Comparison of ENCODE assay signal across 18 cellular contexts in genomic region chr10:119302591-119303253, GRCh38.
DNase-seq lines count a peak whose midpoint lies in the region; ATAC-seq, FAIRE-seq and TF ChIP-seq lines count a peak whose summit lies in the region.
"Had no signal": no experiment of that assay in that cellular context is flagged by ENCODE, and none has a peak within 500 bp of the region (broad histone marks: within the 10 kb centered on the region; RNA-seq: fewer than 3 reads in every experiment).

No MANE protein-coding gene starts in this region.

- no peaks in the 10 kb centered on the region for H3K36me3 ChIP-seq in CD8-positive, alpha-beta T cell (ENCODE audit: insufficient read depth, low read length)
- H3K36me3 ChIP-seq: WERI-Rb-1 had no signal

- TF ChIP-seq CTCF in A549 (IDR thresholded peaks at IDR 0.05) (no peak), GM10248 (IDR thresholded peaks at IDR 0.05; ENCODE audit: control extremely low read depth, extremely low read depth, low read depth, missing control alignments) (no peak)
- no peak for TF ChIP-seq CTCF in CD8-positive, alpha-beta T cell (IDR thresholded peaks at IDR 0.05)

- no peaks in the 10 kb centered on the region for H3K27me3 Mint-ChIP-seq in CD8-positive, alpha-beta T cell (ENCODE audit: low read depth)
- no peaks in the 10 kb centered on the region for H3K27me3 Mint-ChIP-seq in activated T-helper 2 cell treated with anti-CD3 and anti-CD28 coated beads, Interferon-gamma antibody, Interleukin-2, Interleukin-4, amounts not matched to agents 10 μg/mL and 5 μg/mL and 100 μg/mL, durations not matched to agents 14 hours and 24 hours and 36 hours (ENCODE audit: low read depth)
- H3K27me3 Mint-ChIP-seq in naive thymus-derived CD8-positive, alpha-beta T cell: no peaks in the 10 kb centered on the region

- TF ChIP-seq RAD21 in A549 (conservative IDR thresholded peaks at IDR 0.05 in 1 of 2, IDR thresholded peaks at IDR 0.05 in 1 of 2): no peak

- ATAC-seq in A549 (no peak), GM21825 (IDR thresholded peaks at IDR 0.05; ENCODE audit: unreplicated experiment) (no peak), HG03139 (IDR thresholded peaks at IDR 0.05; ENCODE audit: unreplicated experiment) (no peak), HG03521 (IDR thresholded peaks at IDR 0.05; ENCODE audit: unreplicated experiment) (no peak)
- no peak for ATAC-seq in CD8-positive, alpha-beta T cell
- ATAC-seq in naive thymus-derived CD8-positive, alpha-beta T cell: no peak

- no peak overlapping the region for H3K4me2 ChIP-seq in A549

- TF ChIP-seq POLR2A in A549 (IDR thresholded peaks at IDR 0.05; ENCODE audit: low read length): no peak

- no peak for DNase-seq in A549 (ENCODE audit: low read depth in 1 of 2, low spot score in 1 of 2)
- DNase-seq in CD8-positive, alpha-beta T cell: no peak
- DNase-seq in activated T-helper 2 cell treated with anti-CD3 and anti-CD28 coated beads, Interferon-gamma antibody, Interleukin-2, Interleukin-4, amounts not matched to agents 10 μg/mL and 5 μg/mL and 100 μg/mL, durations not matched to agents 14 hours and 24 hours and 36 hours (ENCODE audit: low spot score): no peak
- peak in 1 of 10 donors; percentile 40 for DNase-seq in naive thymus-derived CD8-positive, alpha-beta T cell
- DNase-seq in GM10248 (ENCODE audit: extremely low spot score): no peak
- DNase-seq: activated gamma-delta T cell; islet precursor cell; NCI-H1092 treated with DMSO at 0.1 percent for 48 hours; NCI-H526 treated with DMSO at 0.1 percent for 48 hours; SIG-M5; stimulated activated CD8-positive, alpha-beta memory T cell treated with anti-CD3 and anti-CD28 coated beads, Interleukin-4, amount 100 ng/mL, for 48 hours; WERI-Rb-1 had no signal

- peaks cover 62% of the 10 kb centered on the region for H3K4me1 ChIP-seq in A549
- H3K4me1 ChIP-seq in CD8-positive, alpha-beta T cell (ENCODE audit: insufficient read depth, low read length): peaks cover 74% of the 10 kb centered on the region

- H3K4me3 ChIP-seq in A549: no peak overlapping the region
- H3K4me3 ChIP-seq in CD8-positive, alpha-beta T cell (ENCODE audit: low read depth, low read length): no peak overlapping the region

- no peak for FAIRE-seq in A549 (lab: Jason Lieb, UNC)
- FAIRE-seq: colon had no signal

- no peaks in the 10 kb centered on the region for H3K27me3 ChIP-seq in CD8-positive, alpha-beta T cell (ENCODE audit: insufficient read depth, low read length)

- H3K9me3 Mint-ChIP-seq in CD8-positive, alpha-beta T cell: no peaks in the 10 kb centered on the region
- H3K9me3 Mint-ChIP-seq in activated T-helper 2 cell treated with anti-CD3 and anti-CD28 coated beads, Interferon-gamma antibody, Interleukin-2, Interleukin-4, amounts not matched to agents 10 μg/mL and 5 μg/mL and 100 μg/mL, durations not matched to agents 14 hours and 24 hours and 36 hours: peaks cover 3% of the 10 kb centered on the region
- peaks cover 0 to 3% (median under 1%) of the 10 kb centered on the region in 9 donors for H3K9me3 Mint-ChIP-seq in naive thymus-derived CD8-positive, alpha-beta T cell
- H3K9me3 Mint-ChIP-seq: neural crest cell had no signal

- no peaks in the 10 kb centered on the region for H3K9me3 ChIP-seq in A549
- H3K9me3 ChIP-seq in CD8-positive, alpha-beta T cell (ENCODE audit: low read length): no peaks in the 10 kb centered on the region

- 86% methylated on average over 12 of the region's 12 CpGs for WGBS in A549 (ENCODE audit: missing lambda C conversion rate)

- peak overlapping the region; percentile 93 for H3K27ac Mint-ChIP-seq in CD8-positive, alpha-beta T cell
- H3K27ac Mint-ChIP-seq in activated T-helper 2 cell treated with anti-CD3 and anti-CD28 coated beads, Interferon-gamma antibody, Interleukin-2, Interleukin-4, amounts not matched to agents 10 μg/mL and 5 μg/mL and 100 μg/mL, durations not matched to agents 14 hours and 24 hours and 36 hours: peak overlapping the region; percentile 99
- peak overlapping the region; percentile 89 to 98 (median 96) for H3K27ac Mint-ChIP-seq in naive thymus-derived CD8-positive, alpha-beta T cell

- TF ChIP-seq EP300 in A549 (IDR thresholded peaks at IDR 0.05): no peak

- H3K4me1 Mint-ChIP-seq in CD8-positive, alpha-beta T cell (ENCODE audit: low read depth): peaks cover 86% of the 10 kb centered on the region
- H3K4me1 Mint-ChIP-seq in activated T-helper 2 cell treated with anti-CD3 and anti-CD28 coated beads, Interferon-gamma antibody, Interleukin-2, Interleukin-4, amounts not matched to agents 10 μg/mL and 5 μg/mL and 100 μg/mL, durations not matched to agents 14 hours and 24 hours and 36 hours (ENCODE audit: low read depth): peaks cover 81% of the 10 kb centered on the region
- peaks cover 42 to 93% (median 84%) of the 10 kb centered on the region in 4 donors for H3K4me1 Mint-ChIP-seq in naive thymus-derived CD8-positive, alpha-beta T cell

- H3K27ac ChIP-seq in A549: peak overlapping the region; percentile 11 to 90; a peak in 4 of 6 replicates
- no peak overlapping the region for H3K27ac ChIP-seq in CD8-positive, alpha-beta T cell (ENCODE audit: low read depth, low read length)
- H3K27ac ChIP-seq: C4-2B, WERI-Rb-1 had no signal

- no peak overlapping the region for H3K4me3 Mint-ChIP-seq in CD8-positive, alpha-beta T cell
- no peak overlapping the region for H3K4me3 Mint-ChIP-seq in activated T-helper 2 cell treated with anti-CD3 and anti-CD28 coated beads, Interferon-gamma antibody, Interleukin-2, Interleukin-4, amounts not matched to agents 10 μg/mL and 5 μg/mL and 100 μg/mL, durations not matched to agents 14 hours and 24 hours and 36 hours (ENCODE audit: low read depth)
- peak overlapping the region in 5 of 10 donors; percentile 52 to 81 (median 75) for H3K4me3 Mint-ChIP-seq in naive thymus-derived CD8-positive, alpha-beta T cell
- H3K4me3 Mint-ChIP-seq: neural crest cell had no signal

- CTCF ChIA-PET in A549 (lab: Yijun Ruan, JAX): interaction anchor here (0.8 to 2.1 kb wide), 5 partner anchors 10 to 96 kb away, joined by 3 to 9 read pairs (median 4); partner anchors contain the start of gene GRK5
- CTCF ChIA-PET in CD8-positive, alpha-beta T cell (lab: Charles Lee): interaction anchor here (2.8 kb wide), 1 partner anchor 93 kb away, joined by 12 read pairs; no protein-coding TSS in a partner anchor
- CTCF ChIA-PET in GM10248 (lab: Yijun Ruan, JAX): interaction anchor here (1.1 to 1.3 kb wide), 3 partner anchors 15 to 96 kb away, joined by 3 to 4 read pairs (median 3); partner anchors contain the start of gene GRK5

- H3K36me3 Mint-ChIP-seq in CD8-positive, alpha-beta T cell: peaks cover 3% of the 10 kb centered on the region
- peaks cover 12% of the 10 kb centered on the region for H3K36me3 Mint-ChIP-seq in activated T-helper 2 cell treated with anti-CD3 and anti-CD28 coated beads, Interferon-gamma antibody, Interleukin-2, Interleukin-4, amounts not matched to agents 10 μg/mL and 5 μg/mL and 100 μg/mL, durations not matched to agents 14 hours and 24 hours and 36 hours (ENCODE audit: low read depth)
- H3K36me3 Mint-ChIP-seq in naive thymus-derived CD8-positive, alpha-beta T cell: peaks cover 0 to 3% (median 2%) of the 10 kb centered on the region in 3 donors

- POLR2A ChIA-PET in A549 (lab: Yijun Ruan, JAX): no interaction called here
- POLR2A ChIA-PET in CD8-positive, alpha-beta T cell (lab: Charles Lee): interaction anchor here (0.6 to 1.7 kb wide), 4 partner anchors 10 to 187 kb away, joined by 3 to 9 read pairs (median 4); partner anchors contain the start of gene GRK5
- POLR2A ChIA-PET in naive thymus-derived CD8-positive, alpha-beta T cell (lab: Charles Lee): interaction anchor here (0.5 to 1.6 kb wide), 5 partner anchors 10 to 236 kb away, joined by 3 to 16 read pairs (median 5); partner anchors contain the start of gene GRK5
- POLR2A ChIA-PET in GM10248 (lab: Yijun Ruan, JAX): interaction anchor here (1.1 kb wide), 1 partner anchor 31 kb away, joined by 3 read pairs; no protein-coding TSS in a partner anchor

- intact Hi-C loops in CD8-positive, alpha-beta T cell (cut with DNase I, micrococcal nuclease): loop anchor here in 1 of 2 experiments (10.0 kb wide), 2 partner anchors 218 to 548 kb away; partner anchors contain the start of genes CACUL1 and EIF3A
- intact Hi-C loops in activated T-helper 2 cell treated with anti-CD3 and anti-CD28 coated beads, Interferon-gamma antibody, Interleukin-2, Interleukin-4, amounts not matched to agents 10 μg/mL and 5 μg/mL and 100 μg/mL, durations not matched to agents 14 hours and 24 hours and 36 hours (cut with micrococcal nuclease): loop anchor here (5.0 kb wide), 1 partner anchor 240 kb away; the partner anchor contains the start of gene RGS10

TF ChIP-seq in A549, 52 proteins besides CTCF, POLR2A, EP300 and RAD21 (continues in another document):
- TF ChIP-seq HOXB13 (CRISPR knock-in tag; IDR thresholded peaks at IDR 0.05; ENCODE audit: low read depth) (no peak), ZNF302 (CRISPR knock-in tag; IDR thresholded peaks at IDR 0.05) (no peak), PBX3 (IDR thresholded peaks at IDR 0.05) (no peak), FOSB (CRISPR knock-in tag; IDR thresholded peaks at IDR 0.05) (no peak), KDM5A (IDR thresholded peaks at IDR 0.05) (no peak), ZFP36 (IDR thresholded peaks at IDR 0.05; ENCODE audit: borderline replicate concordance, partially characterized antibody) (no peak), BHLHE40 (IDR thresholded peaks at IDR 0.05; ENCODE audit: low read depth, low read length) (no peak), RNF2 (IDR thresholded peaks at IDR 0.05; ENCODE audit: borderline replicate concordance, low read depth) (no peak), ELK1 (IDR thresholded peaks at IDR 0.05; ENCODE audit: low read depth, low read length) (no peak)
